ENCODE assay signal across 20 cellular contexts in genomic region chr16:58414938-58415451, GRCh38. TPM values are rescaled to one million over a fixed set of nuclear protein-coding genes. Genes with fewer than 3 reads are reported as not detected.
DNase-seq lines count a peak whose midpoint lies in the region; ATAC-seq, FAIRE-seq and TF ChIP-seq lines count a peak whose summit lies in the region.
"Had no signal": no experiment of that assay in that cellular context is flagged by ENCODE, and none has a peak within 500 bp of the region (broad histone marks: within the 10 kb centered on the region; RNA-seq: fewer than 3 reads in every experiment).

No MANE protein-coding gene starts in this region.

- H4K91ac ChIP-seq in H9 (ENCODE audit: insufficient read length, low read depth, low read length), result no peak overlapping the region

- no peaks in the 10 kb centered on the region for H3K79me2 ChIP-seq in astrocyte (ENCODE audit: insufficient read depth, low read length)
- H3K79me2 ChIP-seq in H9 (ENCODE audit: insufficient read depth, low read length), result no peaks in the 10 kb centered on the region

- ATAC-seq in left ventricle myocardium superior (peak; percentile 7), GM19455 (IDR thresholded peaks at IDR 0.05; ENCODE audit: unreplicated experiment) (no peak)
- ATAC-seq: A549 had no signal

- H3K27ac Mint-ChIP-seq in astrocyte (ENCODE audit: unreplicated experiment) (no peak overlapping the region), H9 (no peak overlapping the region)
- H3K27ac Mint-ChIP-seq: CD14-positive monocyte had no signal

- TF ChIP-seq CTCF in astrocyte (IDR thresholded peaks at IDR 0.05; ENCODE audit: insufficient read depth, low read depth, low read length) (no peak), H9 (conservative IDR thresholded peaks at IDR 0.05) (no peak)

- H3K56ac ChIP-seq in H9 (ENCODE audit: insufficient read length, low read depth, low read length), result no peak overlapping the region

- no peak overlapping the region for H2AK5ac ChIP-seq in H9 (ENCODE audit: insufficient read length, low read length)

- H3K36me3 Mint-ChIP-seq in astrocyte (ENCODE audit: low read depth, unreplicated experiment) (no peaks in the 10 kb centered on the region), H9 (ENCODE audit: insufficient read depth in 1 of 3, low read depth in 3 of 3) (no peaks in the 10 kb centered on the region)
- H3K36me3 Mint-ChIP-seq: CD14-positive monocyte had no signal

- intact Hi-C loops in left ventricle myocardium superior (cut with micrococcal nuclease), result no loop called here

- H3K9me3 Mint-ChIP-seq in astrocyte (ENCODE audit: unreplicated experiment) (no peaks in the 10 kb centered on the region), H9 (no peaks in the 10 kb centered on the region)

- H3K23me2 ChIP-seq in H9 (ENCODE audit: insufficient read length, low read depth, low read length, poor library complexity, severe bottlenecking), result no peaks in the 10 kb centered on the region

- H4K8ac ChIP-seq in H9 (replicated peaks; ENCODE audit: insufficient read length, low read depth, low read length), result no peak overlapping the region

- FAIRE-seq in astrocyte (lab: Jason Lieb, UNC), result no peak
- FAIRE-seq: A549, G401.6, GM12892, GM19239 had no signal

- H3K4me1 ChIP-seq in astrocyte (ENCODE audit: insufficient read depth, low read length) (no peaks in the 10 kb centered on the region), H9 (ENCODE audit: insufficient read depth, low read length) (peaks cover 6% of the 10 kb centered on the region; the same call in 1 of the 2 replicates)
- H3K4me1 ChIP-seq: Caco-2 had no signal

- no peaks in the 10 kb centered on the region for H3K27me3 ChIP-seq in astrocyte (ENCODE audit: insufficient read depth, low read length)
- no peaks in the 10 kb centered on the region for H3K27me3 ChIP-seq in H9 (ENCODE audit: insufficient read depth, low read length)

- H3K9ac ChIP-seq in astrocyte (ENCODE audit: low read length) (no peak overlapping the region), H9 (ENCODE audit: extremely low read depth, insufficient read length, low read length) (no peak overlapping the region)

- H3K36me3 ChIP-seq in astrocyte (ENCODE audit: insufficient read depth, low read length), result no peaks in the 10 kb centered on the region

- H4K5ac ChIP-seq in H9 (ENCODE audit: insufficient read length, low read depth, low read length), result no peak overlapping the region

- no peaks in the 10 kb centered on the region for H4K20me1 ChIP-seq in astrocyte (ENCODE audit: insufficient read depth, low read length)
- H4K20me1 ChIP-seq in H9 (ENCODE audit: control insufficient read depth, insufficient read depth, insufficient read length), result no peaks in the 10 kb centered on the region

- no peak overlapping the region for H3K18ac ChIP-seq in H9 (ENCODE audit: insufficient read length, low read depth, low read length)

- no peak overlapping the region for H3K14ac ChIP-seq in H9 (ENCODE audit: insufficient read depth, low read length)

- H3K4me1 Mint-ChIP-seq in astrocyte (ENCODE audit: low read depth, unreplicated experiment) (peaks cover 4% of the 10 kb centered on the region), H9 (peaks cover 17 to 32% of the 10 kb centered on the region in 2 experiments)

- H2BK20ac ChIP-seq in H9 (ENCODE audit: low read depth, low read length, poor library complexity, severe bottlenecking), result no peak overlapping the region

- no peak overlapping the region for H3T11ph ChIP-seq in H9 (ENCODE audit: low read length)

- H3K27ac ChIP-seq in astrocyte (ENCODE audit: low read depth, low read length) (no peak overlapping the region), H9 (ENCODE audit: insufficient read length, low read depth, low read length) (no peak overlapping the region)
- H3K27ac ChIP-seq: A549 had no signal

- H3K9me3 ChIP-seq in astrocyte (ENCODE audit: insufficient read depth, low read depth, low read length), result no peaks in the 10 kb centered on the region
- no peaks in the 10 kb centered on the region for H3K9me3 ChIP-seq in H9 (ENCODE audit: control insufficient read depth, low read depth, low read length)
- H3K9me3 ChIP-seq: A549, Caco-2 had no signal

- H2BK12ac ChIP-seq in H9 (ENCODE audit: insufficient read length, low read depth, low read length), result no peak overlapping the region

- peaks cover 6% of the 10 kb centered on the region for H3K27me3 Mint-ChIP-seq in astrocyte (ENCODE audit: low read depth, unreplicated experiment)
- H3K27me3 Mint-ChIP-seq in H9 (ENCODE audit: low read depth), result peaks cover 13% of the 10 kb centered on the region

- H2AFZ ChIP-seq in astrocyte (ENCODE audit: low read depth, low read length), result no peak overlapping the region
- no peak overlapping the region for H2AFZ ChIP-seq in H9 (ENCODE audit: low read length)

- no peaks in the 10 kb centered on the region for H3K79me1 ChIP-seq in H9 (ENCODE audit: insufficient read depth, low read depth, low read length, poor library complexity, severe bottlenecking)

- no peak overlapping the region for H3K4ac ChIP-seq in H9 (ENCODE audit: low read depth, low read length)

- no peak overlapping the region for H3K23ac ChIP-seq in H9 (ENCODE audit: insufficient read length, low read depth, low read length)

- H3K4me2 ChIP-seq in astrocyte (ENCODE audit: low read length) (no peak overlapping the region), H9 (ENCODE audit: insufficient read depth, insufficient read length, low read length) (no peak overlapping the region)
- H3K4me2 ChIP-seq: A549 had no signal

- H2BK120ac ChIP-seq in H9 (ENCODE audit: low read depth, low read length, poor library complexity, severe bottlenecking), result no peak overlapping the region

- peak; percentile 29 for DNase-seq in Daoy (ENCODE audit: low read depth)
- DNase-seq in astrocyte (ENCODE audit: low read depth), result peak; percentile 44
- DNase-seq in dermis blood vessel endothelial cell, result peak; percentile 11
- DNase-seq in left ventricle myocardium superior, result no peak
- DNase-seq in glomerular visceral epithelial cell (ENCODE audit: extremely low spot score), result no peak
- DNase-seq in activated effector memory CD4-positive, alpha-beta T cell treated with anti-CD3 and anti-CD28 coated beads, Interleukin-2, amount 50 U/mL, for 16 hours, result no peak
- no peak for DNase-seq in H9
- DNase-seq: DMS53, GOT3, KBM-7, NCI-H1105, NCI-H187, NCI-H446 had no signal

- no peak overlapping the region for H3K4me3 Mint-ChIP-seq in astrocyte (ENCODE audit: unreplicated experiment)
- no peak overlapping the region for H3K4me3 Mint-ChIP-seq in H9
- H3K4me3 Mint-ChIP-seq: CD14-positive monocyte had no signal

- WGBS in H9 (ENCODE audit: extremely low coverage, insufficient read length, low lambda C conversion rate), result no CpG with 5 or more reads among the region's 9 CpGs

- no peak overlapping the region for H2BK5ac ChIP-seq in H9 (ENCODE audit: insufficient read length, low read length)

- no peak overlapping the region for H2BK15ac ChIP-seq in H9 (ENCODE audit: low read depth, low read length)

- no peak overlapping the region for H3K4me3 ChIP-seq in astrocyte (ENCODE audit: insufficient read depth, low read depth, low read length)
- H3K4me3 ChIP-seq: A549 had no signal

RNA-seq across cellular contexts. Expression of gene GINS3, which starts 22.7 kb away (rescaled TPM):
- 17.7 and 18.6 TPM in 2 replicates for total RNA-seq in Daoy (2014; rRNA removed; shearing (Covaris generic))
- total RNA-seq in astrocyte (2.5 and 3.6 TPM in 2 replicates), dermis blood vessel endothelial cell (7.8 and 13.9 TPM in 2 replicates), left ventricle myocardium superior (6.5 TPM), H9 (2021) (16.4 and 17.2 TPM in 2 replicates)

Comparison
In these comparisons a context has a peak if more than half of its experiments do, and no peak if none do; other contexts are left out.
1. DNase-seq: peak in Daoy (single experiment), astrocyte (single experiment) and dermis blood vessel endothelial cell (single experiment); none in left ventricle myocardium superior (single experiment), glomerular visceral epithelial cell (single experiment), activated effector memory CD4-positive, alpha-beta T cell treated with anti-CD3 and anti-CD28 coated beads, Interleukin-2, amount 50 U/mL, for 16 hours (single experiment) and H9 (single experiment).